ENCODE assay signal across 27 cellular contexts in genomic region chr6:38910207-38910606, GRCh38.
DNase-seq lines count a peak whose midpoint lies in the region; ATAC-seq, FAIRE-seq and TF ChIP-seq lines count a peak whose summit lies in the region.
"Had no signal": no experiment of that assay in that cellular context is flagged by ENCODE, and none has a peak within 500 bp of the region (broad histone marks: within the 10 kb centered on the region; RNA-seq: fewer than 3 reads in every experiment).

No MANE protein-coding gene starts in this region.

- H3K9me2 ChIP-seq in hepatocyte (replicated peaks; ENCODE audit: insufficient read depth) = no peaks in the 10 kb centered on the region

- no peaks in the 10 kb centered on the region for H3K27me3 ChIP-seq in BLaER1
- no peaks in the 10 kb centered on the region for H3K27me3 ChIP-seq in SJCRH30
- H3K27me3 ChIP-seq in hepatocyte = no peaks in the 10 kb centered on the region
- no peaks in the 10 kb centered on the region for H3K27me3 ChIP-seq in small intestine (ENCODE audit: control insufficient read depth in 2 of 2, insufficient read depth in 2 of 2, low read length in 2 of 2)
- H3K27me3 ChIP-seq in psoas muscle (ENCODE audit: insufficient read depth in 3 of 3, low read length in 2 of 3) = peaks cover 0 to 8% (median 0%) of the 10 kb centered on the region in 3 donors
- H3K27me3 ChIP-seq: BE2C; BLaER1 treated with 17β-estradiol and CSF1 and Interleukin-3, amounts not matched to agents 10 nM and 100 nM had no signal

- H3K9ac ChIP-seq in BLaER1 = no peak overlapping the region
- H3K9ac ChIP-seq: BLaER1 treated with 17β-estradiol and CSF1 and Interleukin-3, amounts not matched to agents 10 nM and 100 nM had no signal

- no peak overlapping the region for H2AFZ ChIP-seq in hepatocyte

- H3K4me2 ChIP-seq in BLaER1 (peak overlapping the region; percentile 56; the same call in 1 of the 2 replicates), hepatocyte (peak overlapping the region; percentile 22)

- intact Hi-C loops in psoas muscle (cut with DNase I) = no loop called here

- DNase-seq in SJCRH30 = peak in 1 of 2 experiments; percentile 7
- no peak for DNase-seq in hepatocyte (ENCODE audit: low spot score)
- DNase-seq in small intestine = no peak
- no peak for DNase-seq in DMS 273 (lab: John Stamatoyannopoulos, UW; ENCODE audit: unreplicated experiment)
- no peak for DNase-seq in SW 1271 (lab: John Stamatoyannopoulos, UW)
- DNase-seq in psoas muscle = no peak
- DNase-seq: 8988T; ACHN; BE2C; Caco-2; Calu3; CD4-positive, alpha-beta T cell; CD8-positive, alpha-beta T cell; DMS 273 treated with DMSO at 0.1 percent for 48 hours; DMS53; DMS79; DND-41; EL; GDM1 had no signal

- no peaks in the 10 kb centered on the region for H3K9me3 ChIP-seq in BLaER1
- no peaks in the 10 kb centered on the region for H3K9me3 ChIP-seq in SJCRH30 (replicated peaks)
- no peaks in the 10 kb centered on the region for H3K9me3 ChIP-seq in hepatocyte (ENCODE audit: low read depth)
- H3K9me3 ChIP-seq in small intestine (ENCODE audit: control insufficient read depth, low read depth) = no peaks in the 10 kb centered on the region
- H3K9me3 ChIP-seq in psoas muscle = no peaks in the 10 kb centered on the region
- H3K9me3 ChIP-seq: BE2C; BLaER1 treated with 17β-estradiol and CSF1 and Interleukin-3, amounts not matched to agents 10 nM and 100 nM; Caco-2 had no signal

- no peaks in the 10 kb centered on the region for H3K79me2 ChIP-seq in hepatocyte

- H3K4me1 ChIP-seq in BLaER1 = peaks cover 11% of the 10 kb centered on the region
- H3K4me1 ChIP-seq in SJCRH30 = peaks cover 22% of the 10 kb centered on the region
- no peaks in the 10 kb centered on the region for H3K4me1 ChIP-seq in hepatocyte (ENCODE audit: insufficient read depth)
- H3K4me1 ChIP-seq in small intestine (ENCODE audit: control insufficient read depth in 2 of 2, insufficient read depth in 1 of 2, low read depth in 1 of 2, low read length in 1 of 2) = peaks cover 0 to 4% of the 10 kb centered on the region in 2 donors
- no peaks in the 10 kb centered on the region for H3K4me1 ChIP-seq in psoas muscle
- H3K4me1 ChIP-seq: BE2C had no signal

- WGBS in hepatocyte (ENCODE audit: low lambda C conversion rate, missing lambda C conversion rate) = 72% methylated on average over 3 of the region's 3 CpGs
- WGBS in small intestine, 3 donors = 59 to 82% (median 81%) methylated on average over 3 of the region's 3 CpGs
- 65 to 88% (median 83%) methylated on average over 3 of the region's 3 CpGs for WGBS in psoas muscle, 3 donors

- TF ChIP-seq CTCF in hepatocyte (IDR thresholded peaks at IDR 0.05; ENCODE audit: poor library complexity) = no peak
- no peak for TF ChIP-seq CTCF in psoas muscle (IDR thresholded peaks at IDR 0.05)

- peak; percentile 59 for FAIRE-seq in small intestine (lab: Jason Lieb, UNC)
- FAIRE-seq: A204.1, D721Med, GM12878, GM12892, GM18507 had no signal

- H3K36me3 ChIP-seq in BLaER1 (no peaks in the 10 kb centered on the region), SJCRH30 (no peaks in the 10 kb centered on the region), hepatocyte (replicated peaks; ENCODE audit: insufficient read depth, low read depth) (no peaks in the 10 kb centered on the region), small intestine (ENCODE audit: control insufficient read depth in 2 of 2, insufficient read depth in 2 of 2, low read length in 2 of 2) (no peaks in the 10 kb centered on the region), psoas muscle (ENCODE audit: insufficient read depth in 1 of 2, low read depth in 1 of 2) (no peaks in the 10 kb centered on the region)
- H3K36me3 ChIP-seq: BE2C; BLaER1 treated with 17β-estradiol and CSF1 and Interleukin-3, amounts not matched to agents 10 nM and 100 nM had no signal

- H4K20me1 ChIP-seq in BLaER1 (no peaks in the 10 kb centered on the region), hepatocyte (ENCODE audit: insufficient read depth, poor library complexity, severe bottlenecking) (no peaks in the 10 kb centered on the region)
- H4K20me1 ChIP-seq: BLaER1 treated with 17β-estradiol and CSF1 and Interleukin-3, amounts not matched to agents 10 nM and 100 nM had no signal

- no peak overlapping the region for H3K27ac ChIP-seq in BLaER1
- peak overlapping the region; percentile 97; the same call in 1 of the 2 replicates for H3K27ac ChIP-seq in SJCRH30
- H3K27ac ChIP-seq in hepatocyte = peak overlapping the region; percentile 80
- no peak overlapping the region for H3K27ac ChIP-seq in small intestine (ENCODE audit: low read depth in 1 of 2, low read length in 1 of 2)
- no peak overlapping the region for H3K27ac ChIP-seq in psoas muscle
- H3K27ac ChIP-seq: C4-2B had no signal

- ATAC-seq in psoas muscle = no peak
- ATAC-seq: CD8-positive, alpha-beta T cell; GM12878 had no signal

- H3K4me3 ChIP-seq in BLaER1 = no peak overlapping the region
- H3K4me3 ChIP-seq in SJCRH30 = no peak overlapping the region
- no peak overlapping the region for H3K4me3 ChIP-seq in hepatocyte
- H3K4me3 ChIP-seq in small intestine (ENCODE audit: low read depth in 1 of 2, low read length in 2 of 2) = no peak overlapping the region
- H3K4me3 ChIP-seq in psoas muscle = no peak overlapping the region
- H3K4me3 ChIP-seq: BLaER1 treated with 17β-estradiol and CSF1 and Interleukin-3, amounts not matched to agents 10 nM and 100 nM; GM12878 had no signal

Comparison
In these comparisons a context has a peak if more than half of its experiments do, and no peak if none do; other contexts are left out.
1. H3K27ac ChIP-seq: peak in SJCRH30 (single experiment) and hepatocyte (single experiment); none in BLaER1 (single experiment), small intestine (0 of 2) and psoas muscle (single experiment).